31 cellular contexts compared by ENCODE assay signal in genomic region chr2:215392687-215393270, GRCh38.
"Had no signal": no experiment of that assay in that cellular context is flagged by ENCODE, and none has a peak within 500 bp of the region (broad histone marks: within the 10 kb centered on the region; RNA-seq: fewer than 3 reads in every experiment).

No MANE protein-coding gene starts in this region.

- H3K27ac ChIP-seq: hepatocyte, vagina had no signal

- H3K4me3 ChIP-seq: ascending aorta, gastroesophageal sphincter, hepatocyte, vagina had no signal

- H3K9me3 ChIP-seq: ascending aorta, gastroesophageal sphincter, vagina had no signal

- H3K4me1 ChIP-seq: vagina had no signal

- H3K27ac Mint-ChIP-seq: activated CD4-positive, alpha-beta memory T cell treated with anti-CD3 and anti-CD28 coated beads for 36 hours; activated CD4-positive, alpha-beta T cell treated with anti-CD3 and anti-CD28 coated beads, Interleukin-2, amount 10 ng/mL, durations not matched to agents 24 days and 14 days; activated naive CD4-positive, alpha-beta T cell treated with anti-CD3 and anti-CD28 coated beads for 36 hours; activated naive CD8-positive, alpha-beta T cell treated with anti-CD3 and anti-CD28 coated beads for 36 hours; activated T-helper 1 cell treated with anti-CD3 and anti-CD28 coated beads, Interleukin-12 subunit alpha, Interleukin-12 subunit beta, Interleukin-2, Interleukin-4 antibody, amounts not matched to agents 30 ng/mL and 10 ng/mL and 1 ng/mL, durations not matched to agents 14 hours and 24 hours and 36 hours; dendritic cell treated with granulocyte-macrophage colony-stimulating factor and Interleukin-4, amounts not matched to agents 40 ng/mL and 50 ng/mL, for 4 days; mesothelial cell of epicardium; stimulated activated effector memory CD8-positive, alpha-beta T cell treated with anti-CD3 and anti-CD28 coated beads, Interleukin-12 subunit alpha, Interleukin-12 subunit beta, amount 100 ng/mL, for 72 hours; stimulated activated naive CD8-positive, alpha-beta T cell treated with anti-CD3 and anti-CD28 coated beads, Interleukin-15, amount 100 ng/mL, for 72 hours; T-helper 17 cell; type B pancreatic cell had no signal

- H3K4me3 Mint-ChIP-seq: activated CD4-positive, alpha-beta memory T cell treated with anti-CD3 and anti-CD28 coated beads for 36 hours; activated CD4-positive, alpha-beta T cell treated with anti-CD3 and anti-CD28 coated beads, Interleukin-2, amount 10 ng/mL, durations not matched to agents 24 days and 14 days; activated naive CD4-positive, alpha-beta T cell treated with anti-CD3 and anti-CD28 coated beads for 36 hours; activated naive CD8-positive, alpha-beta T cell treated with anti-CD3 and anti-CD28 coated beads for 36 hours; activated T-helper 1 cell treated with anti-CD3 and anti-CD28 coated beads, Interleukin-12 subunit alpha, Interleukin-12 subunit beta, Interleukin-2, Interleukin-4 antibody, amounts not matched to agents 30 ng/mL and 10 ng/mL and 1 ng/mL, durations not matched to agents 14 hours and 24 hours and 36 hours; dendritic cell treated with granulocyte-macrophage colony-stimulating factor and Interleukin-4, amounts not matched to agents 40 ng/mL and 50 ng/mL, for 4 days; mesothelial cell of epicardium; stimulated activated effector memory CD8-positive, alpha-beta T cell treated with anti-CD3 and anti-CD28 coated beads, Interleukin-12 subunit alpha, Interleukin-12 subunit beta, amount 100 ng/mL, for 72 hours; stimulated activated naive CD8-positive, alpha-beta T cell treated with anti-CD3 and anti-CD28 coated beads, Interleukin-15, amount 100 ng/mL, for 72 hours; T-helper 17 cell; type B pancreatic cell had no signal

- H2AFZ ChIP-seq: hepatocyte had no signal

- H3K27me3 Mint-ChIP-seq: type B pancreatic cell had no signal

- H3K27me3 ChIP-seq: ascending aorta, gastroesophageal sphincter, hepatocyte, vagina had no signal

- H3K4me2 ChIP-seq: hepatocyte had no signal

- H3K36me3 Mint-ChIP-seq: activated CD4-positive, alpha-beta memory T cell treated with anti-CD3 and anti-CD28 coated beads for 36 hours; activated naive CD8-positive, alpha-beta T cell treated with anti-CD3 and anti-CD28 coated beads for 36 hours; naive B cell; stimulated activated effector memory CD8-positive, alpha-beta T cell treated with anti-CD3 and anti-CD28 coated beads, Interleukin-12 subunit alpha, Interleukin-12 subunit beta, amount 100 ng/mL, for 72 hours had no signal

- H3K9me3 Mint-ChIP-seq: activated CD4-positive, alpha-beta memory T cell treated with anti-CD3 and anti-CD28 coated beads for 36 hours; activated CD4-positive, alpha-beta T cell treated with anti-CD3 and anti-CD28 coated beads, Interleukin-2, amount 10 ng/mL, durations not matched to agents 24 days and 14 days; activated naive CD4-positive, alpha-beta T cell treated with anti-CD3 and anti-CD28 coated beads for 36 hours; activated naive CD8-positive, alpha-beta T cell treated with anti-CD3 and anti-CD28 coated beads for 36 hours; activated T-helper 1 cell treated with anti-CD3 and anti-CD28 coated beads, Interleukin-12 subunit alpha, Interleukin-12 subunit beta, Interleukin-2, Interleukin-4 antibody, amounts not matched to agents 30 ng/mL and 10 ng/mL and 1 ng/mL, durations not matched to agents 14 hours and 24 hours and 36 hours; dendritic cell treated with granulocyte-macrophage colony-stimulating factor and Interleukin-4, amounts not matched to agents 40 ng/mL and 50 ng/mL, for 4 days; mesothelial cell of epicardium; naive B cell; stimulated activated effector memory CD8-positive, alpha-beta T cell treated with anti-CD3 and anti-CD28 coated beads, Interleukin-12 subunit alpha, Interleukin-12 subunit beta, amount 100 ng/mL, for 72 hours; stimulated activated naive CD8-positive, alpha-beta T cell treated with anti-CD3 and anti-CD28 coated beads, Interleukin-15, amount 100 ng/mL, for 72 hours; type B pancreatic cell had no signal

- DNase-seq: activated CD4-positive, alpha-beta memory T cell treated with anti-CD3 and anti-CD28 coated beads for 36 hours; activated CD4-positive, alpha-beta T cell treated with anti-CD3 and anti-CD28 coated beads, Interleukin-2, amount 10 ng/mL, durations not matched to agents 24 days and 14 days; activated CD4-positive, CD25-positive, alpha-beta regulatory T cell treated with anti-CD3 and anti-CD28 coated beads, Interleukin-2, amount 50 U/mL, for 72 hours; activated CD8-positive, alpha-beta memory T cell treated with anti-CD3 and anti-CD28 coated beads, Interleukin-2, amount 50 U/mL, for 4 hours; activated effector memory CD4-positive, alpha-beta T cell treated with anti-CD3 and anti-CD28 coated beads, Interleukin-2, amount 50 U/mL, for 16 hours; activated naive CD4-positive, alpha-beta T cell treated with anti-CD3 and anti-CD28 coated beads for 36 hours; activated naive CD8-positive, alpha-beta T cell treated with anti-CD3 and anti-CD28 coated beads for 36 hours; activated T-cell treated with anti-CD3 and anti-CD28 coated beads, Interleukin-2, amount 50 U/mL, for 1 hour; central memory CD4-positive, alpha-beta T cell; effector CD4-positive, alpha-beta T cell; erythroblast; islet precursor cell; left ventricle myocardium superior; naive B cell; nucleus accumbens; right cardiac atrium; stimulated activated CD4-positive, alpha-beta T cell treated with anti-CD3 and anti-CD28 coated beads, Interleukin-12 subunit alpha, Interleukin-12 subunit beta, amount 100 ng/mL, for 4 hours; stimulated activated CD4-positive, alpha-beta T cell treated with anti-CD3 and anti-CD28 coated beads, Interleukin-4, amount 100 ng/mL, for 1 hour; stimulated activated naive CD8-positive, alpha-beta T cell treated with anti-CD3 and anti-CD28 coated beads, Interleukin-15, amount 100 ng/mL, for 72 hours; substantia nigra; SW 1271; T-helper 17 cell had no signal

- ATAC-seq: gastroesophageal sphincter; left ventricle myocardium superior; right cardiac atrium; stimulated activated effector memory CD8-positive, alpha-beta T cell treated with anti-CD3 and anti-CD28 coated beads, Interleukin-12 subunit alpha, Interleukin-12 subunit beta, amount 100 ng/mL, for 72 hours; stimulated activated naive CD8-positive, alpha-beta T cell treated with anti-CD3 and anti-CD28 coated beads, Interleukin-15, amount 100 ng/mL, for 72 hours; T-helper 17 cell had no signal

- H3K79me2 ChIP-seq: hepatocyte had no signal

- H3K4me1 Mint-ChIP-seq: activated CD4-positive, alpha-beta T cell treated with anti-CD3 and anti-CD28 coated beads, Interleukin-2, amount 10 ng/mL, durations not matched to agents 24 days and 14 days; activated naive CD8-positive, alpha-beta T cell treated with anti-CD3 and anti-CD28 coated beads for 36 hours; stimulated activated effector memory CD8-positive, alpha-beta T cell treated with anti-CD3 and anti-CD28 coated beads, Interleukin-12 subunit alpha, Interleukin-12 subunit beta, amount 100 ng/mL, for 72 hours; stimulated activated naive CD8-positive, alpha-beta T cell treated with anti-CD3 and anti-CD28 coated beads, Interleukin-15, amount 100 ng/mL, for 72 hours had no signal
